Comparison of ENCODE assay signal across 12 cellular contexts in the genomic region with DNA sequence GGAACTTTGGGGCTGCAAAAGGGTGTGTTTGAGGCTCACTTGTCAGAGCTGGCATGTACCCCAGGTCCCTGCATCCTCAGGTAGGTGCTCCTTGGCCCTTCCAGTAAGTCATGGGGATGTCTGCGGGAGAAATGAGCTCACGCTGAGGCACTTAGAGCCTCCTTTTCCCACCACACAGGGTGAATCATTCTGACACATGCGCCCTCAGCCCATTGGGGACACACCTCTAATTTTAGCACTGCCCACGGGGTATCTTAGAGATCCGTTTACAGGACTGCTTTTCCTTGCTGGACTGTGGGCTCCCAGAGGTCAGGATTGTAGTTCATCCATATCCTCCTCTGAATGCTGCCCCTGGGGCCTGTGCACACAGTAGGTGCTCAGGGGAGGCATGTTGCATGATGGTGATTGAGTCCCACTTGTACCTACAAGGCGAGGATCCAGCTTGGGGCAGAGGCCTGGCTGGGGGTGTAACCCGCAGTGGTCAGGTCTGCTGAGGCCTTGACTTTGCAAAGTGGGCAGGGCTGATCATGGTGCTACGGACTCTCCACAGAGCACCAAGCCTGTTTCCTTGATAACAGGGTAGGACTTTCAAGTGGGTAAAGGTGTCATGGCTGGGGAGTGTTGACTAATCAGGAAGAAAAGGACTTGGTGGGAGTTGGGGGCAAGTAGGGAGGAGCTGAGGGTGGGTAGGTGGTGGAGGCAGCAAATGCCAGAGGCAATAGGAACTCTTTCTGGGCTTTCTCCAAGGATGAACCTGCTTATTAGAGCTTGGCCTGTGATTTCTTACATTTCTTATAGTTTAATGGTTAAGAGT. TPM values are rescaled to one million over a fixed set of nuclear protein-coding genes. Genes with fewer than 3 reads are reported as not detected.
DNase-seq lines count a peak whose midpoint lies in the region; ATAC-seq and TF ChIP-seq lines count a peak whose summit lies in the region.
"Had no signal": no experiment of that assay in that cellular context is flagged by ENCODE, and none has a peak within 500 bp of the region (broad histone marks: within the 10 kb centered on the region; RNA-seq: fewer than 3 reads in every experiment).

No MANE protein-coding gene starts in this region.

- H3K36me3 ChIP-seq in IMR-90 (ENCODE audit: control insufficient read depth, insufficient read depth, low read length) (no peaks in the 10 kb centered on the region), duodenal mucosa (ENCODE audit: control insufficient read depth in 1 of 2, insufficient read depth in 2 of 2, low read length in 2 of 2) (peaks cover 9 to 10% of the 10 kb centered on the region in 2 donors), psoas muscle (ENCODE audit: insufficient read depth in 1 of 2, low read depth in 1 of 2) (no peaks in the 10 kb centered on the region), right lobe of liver (no peaks in the 10 kb centered on the region)

- WGBS in IMR-90 (ENCODE audit: extremely low coverage in 2 of 2, insufficient read length in 1 of 2), 2 experiments = 83% methylated on average over 3 of the region's 8 CpGs; no CpG with 5 or more reads in 1 of the 2 experiments
- 43 to 55% (median 47%) methylated on average over 8 of the region's 8 CpGs for WGBS in psoas muscle, 3 donors
- 88% methylated on average over 3 of the region's 8 CpGs for WGBS in right lobe of liver (ENCODE audit: insufficient coverage, low coverage, low lambda C conversion rate, missing lambda C conversion rate)

- H3K23ac ChIP-seq in IMR-90 (ENCODE audit: low read depth, low read length) = no peak overlapping the region

- DNase-seq in Calu3 (peak; percentile 24), IMR-90 (no peak), psoas muscle (peak in 1 of 2 donors; percentile 75), superior temporal gyrus (ENCODE audit: extremely low spot score) (no peak), T-helper 9 cell (no peak), right lobe of liver (no peak), WTC11 (ENCODE audit: low spot score) (no peak)
- DNase-seq: activated T-cell treated with anti-CD3 and anti-CD28 coated beads, Interleukin-2, amount 50 U/mL, for 4 hours; caudate nucleus; KG1; nephron progenitor cell had no signal

- no peak overlapping the region for H3K56ac ChIP-seq in IMR-90 (ENCODE audit: extremely low read depth, insufficient read depth, low read length)

- H4K20me1 ChIP-seq in IMR-90 (ENCODE audit: insufficient read depth, low read length) = no peaks in the 10 kb centered on the region

- no peaks in the 10 kb centered on the region for H3K79me1 ChIP-seq in IMR-90 (ENCODE audit: low read depth in 1 of 2, low read length in 2 of 2)

- H3K4me2 ChIP-seq in IMR-90 (ENCODE audit: low read depth, low read length) = no peak overlapping the region

- H3K27ac Mint-ChIP-seq in Calu3 (ENCODE audit: unreplicated experiment) (peak overlapping the region; percentile 96), WTC11 (no peak overlapping the region)

- no peak overlapping the region for H2AFZ ChIP-seq in IMR-90 (replicated peaks; ENCODE audit: low read length, poor library complexity)

- H3K4me1 ChIP-seq in IMR-90 (ENCODE audit: control insufficient read depth, insufficient read depth, low read length) (no peaks in the 10 kb centered on the region; the same call in 1 of the 2 replicates), duodenal mucosa (ENCODE audit: control insufficient read depth in 1 of 2, insufficient read depth in 2 of 2, low read length in 2 of 2) (peaks cover 71 to 74% of the 10 kb centered on the region in 2 donors), psoas muscle (peaks cover 87% of the 10 kb centered on the region), right lobe of liver (peaks cover 0 to under 1% (median 0%) of the 10 kb centered on the region in 4 donors)

- no peaks in the 10 kb centered on the region for H3K9me3 ChIP-seq in IMR-90 (ENCODE audit: control insufficient read depth, insufficient read depth, low read length)
- no peaks in the 10 kb centered on the region for H3K9me3 ChIP-seq in duodenal mucosa (ENCODE audit: control insufficient read depth in 1 of 2, low read length in 2 of 2)
- no peaks in the 10 kb centered on the region for H3K9me3 ChIP-seq in psoas muscle
- no peaks in the 10 kb centered on the region for H3K9me3 ChIP-seq in right lobe of liver

- H3K14ac ChIP-seq in IMR-90 (replicated peaks; ENCODE audit: low read depth, low read length) = no peak overlapping the region

- no peak overlapping the region for H2AK5ac ChIP-seq in IMR-90 (ENCODE audit: low read depth, low read length)

- intact Hi-C loops in Calu3 (cut with micrococcal nuclease; ENCODE audit: unreplicated experiment) (no loop called here), IMR-90 (cut with micrococcal nuclease) (no loop called here), psoas muscle (cut with DNase I) (loop anchor here in 1 of 2 donors (5.0 kb wide), 1 partner anchor 40 kb away; no protein-coding TSS in a partner anchor), right lobe of liver (cut with DNase I) (no loop called here)

- H3K9me3 Mint-ChIP-seq in Calu3 (ENCODE audit: low read depth, unreplicated experiment) = no peaks in the 10 kb centered on the region
- H3K9me3 Mint-ChIP-seq in WTC11 = no peaks in the 10 kb centered on the region
- H3K9me3 Mint-ChIP-seq: activated T-cell treated with anti-CD3 and anti-CD28 coated beads, Interleukin-2, amount 50 U/mL, for 4 hours; nephron progenitor cell had no signal

- H3K27me3 Mint-ChIP-seq in Calu3 (ENCODE audit: unreplicated experiment) = no peaks in the 10 kb centered on the region
- peaks cover 21% of the 10 kb centered on the region for H3K27me3 Mint-ChIP-seq in WTC11 (ENCODE audit: low read depth)

- no peaks in the 10 kb centered on the region for H3K9me1 ChIP-seq in IMR-90 (ENCODE audit: insufficient read depth, low read length)

- BruUV-seq in Calu3 (replicated peaks; lab: Mats Ljungman, UMichigan) (no TSS peak), IMR-90 (replicated peaks; lab: Mats Ljungman, UMichigan) (no TSS peak)

- dilution Hi-C loops in IMR-90 (cut with HindIII; ENCODE audit: low sequenced_read_pairs, unreplicated experiment) = no loop called here

- H2AK9ac ChIP-seq in IMR-90 (replicated peaks; ENCODE audit: low read depth, low read length, poor library complexity) = peak overlapping the region; percentile 7

- H4K8ac ChIP-seq in IMR-90 (ENCODE audit: low read depth in 2 of 2, low read length in 2 of 2) = no peak overlapping the region

- no peak overlapping the region for H3K4ac ChIP-seq in IMR-90 (ENCODE audit: low read depth, low read length)

- H2BK5ac ChIP-seq in IMR-90 (ENCODE audit: low read depth, low read length, poor library complexity, severe bottlenecking) = no peak overlapping the region

- no peak overlapping the region for H3K18ac ChIP-seq in IMR-90 (ENCODE audit: low read depth, low read length)

- H4K91ac ChIP-seq in IMR-90 (ENCODE audit: insufficient read depth, low read depth, low read length) = no peak overlapping the region

- H3K9ac ChIP-seq in IMR-90 (ENCODE audit: low read depth, low read length) = no peak overlapping the region
- H3K9ac ChIP-seq in duodenal mucosa (ENCODE audit: low read depth in 1 of 2, low read length in 2 of 2) = peak overlapping the region in 1 of 2 donors; percentile 8

- H3K27ac ChIP-seq in IMR-90 (ENCODE audit: insufficient read depth, low read length) (no peak overlapping the region), duodenal mucosa (ENCODE audit: low read depth, low read length) (peak overlapping the region; percentile 67), psoas muscle (peak overlapping the region; percentile 91), right lobe of liver (no peak overlapping the region)

- H3K4me3 ChIP-seq in IMR-90 (ENCODE audit: insufficient read depth, low read depth, low read length) (no peak overlapping the region), duodenal mucosa (ENCODE audit: low read depth in 1 of 2, low read length in 2 of 2) (no peak overlapping the region), psoas muscle (no peak overlapping the region), right lobe of liver (no peak overlapping the region)

- H2BK15ac ChIP-seq in IMR-90 (ENCODE audit: low read depth, low read length) = no peak overlapping the region

- H3K36me3 Mint-ChIP-seq in Calu3 (ENCODE audit: insufficient read depth, unreplicated experiment) (peaks cover 54% of the 10 kb centered on the region), WTC11 (no peaks in the 10 kb centered on the region)

- no peak for TF ChIP-seq CTCF in Calu3 (IDR thresholded peaks at IDR 0.05; ENCODE audit: unreplicated experiment)
- TF ChIP-seq CTCF in IMR-90 (conservative IDR thresholded peaks at IDR 0.05; ENCODE audit: low read depth, low read length) = no peak
- TF ChIP-seq CTCF in psoas muscle (IDR thresholded peaks at IDR 0.05) = no peak
- no peak for TF ChIP-seq CTCF in right lobe of liver (IDR thresholded peaks at IDR 0.05)
- no peak for TF ChIP-seq CTCF in WTC11 (IDR thresholded peaks at IDR 0.05)

- H2BK120ac ChIP-seq in IMR-90 (ENCODE audit: low read depth, low read length) = no peak overlapping the region

- no peak for TF ChIP-seq POLR2A in IMR-90 (IDR thresholded peaks at IDR 0.05; ENCODE audit: low read depth, low read length)
- TF ChIP-seq POLR2A in right lobe of liver (IDR thresholded peaks at IDR 0.05) = no peak

- peaks cover 77% of the 10 kb centered on the region for H3K4me1 Mint-ChIP-seq in Calu3 (ENCODE audit: low read depth, unreplicated experiment)
- peaks cover 12% of the 10 kb centered on the region for H3K4me1 Mint-ChIP-seq in WTC11

- peak overlapping the region; percentile 35 for H3K4me3 Mint-ChIP-seq in Calu3 (ENCODE audit: low read depth, unreplicated experiment)
- H3K4me3 Mint-ChIP-seq in WTC11 = no peak overlapping the region
- H3K4me3 Mint-ChIP-seq: activated T-cell treated with anti-CD3 and anti-CD28 coated beads, Interleukin-2, amount 50 U/mL, for 4 hours; nephron progenitor cell had no signal

- no peak overlapping the region for H2BK20ac ChIP-seq in IMR-90 (ENCODE audit: low read depth, low read length)

- CTCF ChIA-PET in Calu3 (lab: Charles Lee) = interaction anchor here (0.7 to 2.7 kb wide), 7 partner anchors 10 to 58 kb away, joined by 3 to 12 read pairs (median 5); no protein-coding TSS in a partner anchor
- CTCF ChIA-PET in IMR-90 (lab: Yijun Ruan, JAX) = no interaction called here
- CTCF ChIA-PET in WTC11 (lab: Charles Lee) = interaction anchor here (0.5 to 1.4 kb wide), 3 partner anchors 49 to 189 kb away, joined by 3 to 4 read pairs (median 3); no protein-coding TSS in a partner anchor

- H3K27me3 ChIP-seq in IMR-90 (ENCODE audit: control insufficient read depth, insufficient read depth, low read length) (peaks cover 10% of the 10 kb centered on the region), duodenal mucosa (ENCODE audit: control insufficient read depth in 1 of 2, insufficient read depth in 2 of 2, low read length in 2 of 2) (no peaks in the 10 kb centered on the region), psoas muscle (ENCODE audit: insufficient read depth in 3 of 3, low read length in 2 of 3) (no peaks in the 10 kb centered on the region), right lobe of liver (no peaks in the 10 kb centered on the region)

- no peak overlapping the region for H4K5ac ChIP-seq in IMR-90 (ENCODE audit: low read depth, low read length)

- in situ Hi-C loops in IMR-90 (cut with MboI; ENCODE audit: low sequenced_read_pairs) = no loop called here

- ATAC-seq in IMR-90 (ENCODE audit: low read depth) (no peak), psoas muscle (peak; percentile 82 to 90 (median 88)), right lobe of liver (no peak), WTC11 (no peak)

- POLR2A ChIA-PET in IMR-90 (lab: Charles Lee; ENCODE audit: unreplicated experiment) = no interaction called here
- POLR2A ChIA-PET in WTC11 (lab: Charles Lee) = no interaction called here

- TF ChIP-seq RAD21 in IMR-90 (IDR thresholded peaks at IDR 0.05; ENCODE audit: low read length) = no peak

RNA-seq across cellular contexts. Expression of gene TSPAN15, which starts 5.8 kb away (rescaled TPM):
- total RNA-seq in Calu3 (2022) (137 and 165 TPM in 2 replicates), IMR-90 (2012; rRNA removed) (not detected in 2 replicates), psoas muscle (10 to 100 TPM in 1 of 4 donors, 1 to 10 TPM in 3; 6.3 to 35.0 (median 8.6) TPM), right lobe of liver (1 to 10 TPM; 2.3 to 8.3 (median 3.3) TPM), WTC11 (2021) (8.3 to 10.4 TPM (median 10.1 TPM) in 3 replicates)
- polyA plus RNA-seq in IMR-90 (2012; rRNA removed) (0.07 and 0.48 TPM in 2 replicates), psoas muscle (10 to 100 TPM; 10.7 to 11.7 (median 11.6) TPM)
- polyA plus RNA-seq in IMR-90 (2012; cell fraction: cytosol; rRNA removed) = 0.13 TPM in 1 of 2 replicates, not detected in the other
- 0.08 and 0.19 TPM in 2 replicates for polyA plus RNA-seq in IMR-90 (2012; cell fraction: nucleus; rRNA removed; ENCODE audit: low replicate concordance)

RNA-seq across cellular contexts. Expression of gene TACR2, which starts 40.4 kb away (rescaled TPM):
- total RNA-seq in Calu3 (2022) (0.26 and 0.34 TPM in 2 replicates), IMR-90 (2012; rRNA removed) (not detected in 2 replicates), psoas muscle (under 1 TPM; 0.21 to 0.46 (median 0.23) TPM), right lobe of liver (under 1 TPM in 3 of 6 experiments, not detected in 3; 0.16 to 0.22 (median 0.16) TPM), WTC11 (2021) (0.20 TPM in 1 of 3 replicates, not detected in the others)
- polyA plus RNA-seq in IMR-90 (2012; rRNA removed) (not detected in 2 replicates), psoas muscle (under 1 TPM; 0.25 to 0.61 (median 0.31) TPM)
- 0.03 TPM in 1 of 2 replicates, not detected in the other for polyA plus RNA-seq in IMR-90 (2012; cell fraction: cytosol; rRNA removed)
- not detected in 2 replicates for polyA plus RNA-seq in IMR-90 (2012; cell fraction: nucleus; rRNA removed; ENCODE audit: low replicate concordance)

Comparison
In these comparisons a context has a peak if more than half of its experiments do, and no peak if none do; other contexts are left out.
1. ATAC-seq: peak in psoas muscle (4 of 4); none in IMR-90 (single experiment), right lobe of liver (0 of 4) and WTC11 (single experiment).
2. H3K27ac ChIP-seq: peak in duodenal mucosa (single experiment) and psoas muscle (single experiment); none in IMR-90 (single experiment) and right lobe of liver (0 of 3).